8 cellular contexts compared by ENCODE assay signal in the genomic region with DNA sequence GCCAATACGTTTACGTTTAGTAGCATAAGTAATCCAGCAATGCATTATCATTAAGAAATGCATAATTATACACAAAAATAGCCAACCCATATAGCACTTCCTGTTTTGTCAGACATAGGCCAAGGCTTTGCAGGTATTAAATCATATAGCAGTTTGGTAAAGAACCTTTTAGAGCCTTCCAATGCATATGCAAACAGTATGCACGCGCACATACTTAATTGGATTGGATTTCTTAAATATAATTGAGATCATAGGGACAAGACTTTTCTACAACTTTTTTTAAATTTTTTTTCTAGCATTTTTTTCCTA. TPM values are rescaled to one million over a fixed set of nuclear protein-coding genes. Genes with fewer than 3 reads are reported as not detected.
A peak's percentile ranks its signal among the peaks of the same experiment; 100 is the strongest.
DNase-seq lines count a peak whose midpoint lies in the region; ATAC-seq, FAIRE-seq and TF ChIP-seq lines count a peak whose summit lies in the region.

No MANE protein-coding gene starts in this region.

- no peaks in the 10 kb centered on the region for H3K9me3 Mint-ChIP-seq in activated CD4-positive, alpha-beta T cell treated with anti-CD3 and anti-CD28 coated beads, Interleukin-2, amount 10 ng/mL, durations not matched to agents 7 days and 5 days
- no peaks in the 10 kb centered on the region for H3K9me3 Mint-ChIP-seq in activated CD8-positive, alpha-beta T cell treated with anti-CD3 and anti-CD28 coated beads for 36 hours

- no peak for ATAC-seq in activated CD8-positive, alpha-beta T cell treated with anti-CD3 and anti-CD28 coated beads for 36 hours
- ATAC-seq in HG03342 (IDR thresholded peaks at IDR 0.05; ENCODE audit: unreplicated experiment) (no peak), esophagus mucosa (no peak)

- CTCF ChIA-PET in activated CD4-positive, alpha-beta T cell treated with anti-CD3 and anti-CD28 coated beads, Interleukin-2, amount 10 ng/mL, durations not matched to agents 7 days and 5 days (lab: Charles Lee) = no interaction called here
- CTCF ChIA-PET in activated CD8-positive, alpha-beta T cell treated with anti-CD3 and anti-CD28 coated beads for 36 hours (lab: Charles Lee) = interaction anchor here (1.9 to 4.2 kb wide), 2 partner anchors 24 to 25 kb away, joined by 7 to 39 read pairs; no protein-coding TSS in a partner anchor

- peak overlapping the region; percentile 93 for H3K9ac ChIP-seq in keratinocyte (ENCODE audit: control insufficient read depth, extremely low read depth, insufficient read depth, low read length)

- H4K20me1 ChIP-seq in keratinocyte (ENCODE audit: control insufficient read depth, extremely low read depth, insufficient read depth, low read length) = no peaks in the 10 kb centered on the region

- H3K4me2 ChIP-seq in keratinocyte (ENCODE audit: control insufficient read depth, extremely low read depth, insufficient read depth, low read depth, low read length) = peak overlapping the region; percentile 88

- TF ChIP-seq POLR2A in testis (IDR thresholded peaks at IDR 0.05) = no peak

- TF ChIP-seq CTCF in activated CD8-positive, alpha-beta T cell treated with anti-CD3 and anti-CD28 coated beads for 36 hours (IDR thresholded peaks at IDR 0.05) = no peak
- TF ChIP-seq CTCF in keratinocyte (optimal IDR thresholded peaks at IDR 0.05 in 1 of 3, IDR thresholded peaks at IDR 0.05 in 1 of 3, conservative IDR thresholded peaks at IDR 0.05 in 1 of 3; ENCODE audit: extremely low read depth in 1 of 3, insufficient read depth in 2 of 3, low read length in 3 of 3) (no peak), testis (IDR thresholded peaks at IDR 0.05) (no peak)

- H3K27ac ChIP-seq in keratinocyte (ENCODE audit: control insufficient read depth, insufficient read depth, low read length) (peak overlapping the region; percentile 92), testis (peak overlapping the region; percentile 71 to 88)

- POLR2A ChIA-PET in activated CD4-positive, alpha-beta T cell treated with anti-CD3 and anti-CD28 coated beads, Interleukin-2, amount 10 ng/mL, durations not matched to agents 7 days and 5 days (lab: Charles Lee) = no interaction called here
- POLR2A ChIA-PET in activated CD8-positive, alpha-beta T cell treated with anti-CD3 and anti-CD28 coated beads for 36 hours (lab: Charles Lee) = interaction anchor here (0.6 kb wide), 1 partner anchor 32 kb away, joined by 6 read pairs; no protein-coding TSS in a partner anchor

- dilution Hi-C loops in keratinocyte (cut with MboI; ENCODE audit: extremely low pct_ligation_motif_present, low sequenced_read_pairs) = no loop called here

- peak overlapping the region; percentile 74 for H2AFZ ChIP-seq in keratinocyte (ENCODE audit: control insufficient read depth, low read length)

- H3K4me1 ChIP-seq in keratinocyte (ENCODE audit: control insufficient read depth, extremely low read depth, insufficient read depth, low read length) (peaks cover 11% of the 10 kb centered on the region), testis (no peaks in the 10 kb centered on the region)

- H3K27ac Mint-ChIP-seq in activated CD4-positive, alpha-beta T cell treated with anti-CD3 and anti-CD28 coated beads, Interleukin-2, amount 10 ng/mL, durations not matched to agents 7 days and 5 days = peak overlapping the region; percentile 98
- H3K27ac Mint-ChIP-seq in activated CD8-positive, alpha-beta T cell treated with anti-CD3 and anti-CD28 coated beads for 36 hours = peak overlapping the region; percentile 94

- intact Hi-C loops in activated CD8-positive, alpha-beta T cell treated with anti-CD3 and anti-CD28 coated beads for 36 hours (cut with micrococcal nuclease) = loop anchor here (10.0 kb wide), 1 partner anchor 939 kb away; a partner anchor contains a TSS
- intact Hi-C loops in testis (cut with DNase I; ENCODE audit: low total_unique reads) = no loop called here

- no peaks in the 10 kb centered on the region for H3K9me1 ChIP-seq in keratinocyte (ENCODE audit: control insufficient read depth, extremely low read depth, insufficient read depth, low read length)

- H3K36me3 Mint-ChIP-seq in activated CD4-positive, alpha-beta T cell treated with anti-CD3 and anti-CD28 coated beads, Interleukin-2, amount 10 ng/mL, durations not matched to agents 7 days and 5 days (ENCODE audit: low read depth) = peaks cover 15% of the 10 kb centered on the region
- H3K36me3 Mint-ChIP-seq in activated CD8-positive, alpha-beta T cell treated with anti-CD3 and anti-CD28 coated beads for 36 hours (ENCODE audit: low read depth) = peaks cover 15% of the 10 kb centered on the region

- H3K36me3 ChIP-seq in keratinocyte (ENCODE audit: control insufficient read depth in 2 of 2, extremely low read depth in 1 of 2, insufficient read depth in 2 of 2, low read length in 2 of 2) (peaks cover 0 to 4% of the 10 kb centered on the region in 2 experiments), testis (ENCODE audit: low read depth, missing control alignments) (no peaks in the 10 kb centered on the region)

- peaks cover 43% of the 10 kb centered on the region for H3K79me2 ChIP-seq in keratinocyte (ENCODE audit: control insufficient read depth, insufficient read depth, low read length)

- peak overlapping the region; percentile 97 to 98 (median 98) for H3K4me3 ChIP-seq in keratinocyte (ENCODE audit: control insufficient read depth in 2 of 3, extremely low read depth in 1 of 3, insufficient read depth in 2 of 3, low read depth in 1 of 3, low read length in 3 of 3)
- H3K4me3 ChIP-seq in testis = peak overlapping the region; percentile 85 to 91

- H3K4me3 Mint-ChIP-seq in activated CD4-positive, alpha-beta T cell treated with anti-CD3 and anti-CD28 coated beads, Interleukin-2, amount 10 ng/mL, durations not matched to agents 7 days and 5 days = peak overlapping the region; percentile 95
- peak overlapping the region; percentile 90 for H3K4me3 Mint-ChIP-seq in activated CD8-positive, alpha-beta T cell treated with anti-CD3 and anti-CD28 coated beads for 36 hours

- DNase-seq in activated CD4-positive, alpha-beta T cell treated with anti-CD3 and anti-CD28 coated beads, Interleukin-2, amount 10 ng/mL, durations not matched to agents 7 days and 5 days = no peak
- DNase-seq in activated CD4-positive, alpha-beta T cell treated with anti-CD3 and anti-CD28 coated beads, Interleukin-2, amount 50 U/mL, for 48 hours = no peak
- no peak for DNase-seq in activated CD8-positive, alpha-beta T cell treated with anti-CD3 and anti-CD28 coated beads for 36 hours
- DNase-seq in keratinocyte (ENCODE audit: low read depth, low spot score) (no peak), testis (no peak)
- DNase-seq in NK-92 treated with Interleukin-12 subunit alpha and Interleukin-12 subunit beta, amount 100 ng/mL, for 24 hours (lab: John Stamatoyannopoulos, UW) = no peak

- 30 to 32% methylated on average over 4 of the region's 4 CpGs for WGBS in testis, 2 donors

- no peak for FAIRE-seq in keratinocyte (lab: Jason Lieb, UNC)

- H3K27me3 ChIP-seq in keratinocyte (ENCODE audit: control insufficient read depth, extremely low read depth, insufficient read depth, low read length) = no peaks in the 10 kb centered on the region
- no peaks in the 10 kb centered on the region for H3K27me3 ChIP-seq in testis

- H3K4me1 Mint-ChIP-seq in activated CD4-positive, alpha-beta T cell treated with anti-CD3 and anti-CD28 coated beads, Interleukin-2, amount 10 ng/mL, durations not matched to agents 7 days and 5 days = peaks cover 31% of the 10 kb centered on the region
- peaks cover 22% of the 10 kb centered on the region for H3K4me1 Mint-ChIP-seq in activated CD8-positive, alpha-beta T cell treated with anti-CD3 and anti-CD28 coated beads for 36 hours (ENCODE audit: low read depth)

- H3K27me3 Mint-ChIP-seq in activated CD4-positive, alpha-beta T cell treated with anti-CD3 and anti-CD28 coated beads, Interleukin-2, amount 10 ng/mL, durations not matched to agents 7 days and 5 days = peaks cover 5% of the 10 kb centered on the region
- no peaks in the 10 kb centered on the region for H3K27me3 Mint-ChIP-seq in activated CD8-positive, alpha-beta T cell treated with anti-CD3 and anti-CD28 coated beads for 36 hours

- H3K9me3 ChIP-seq in keratinocyte (ENCODE audit: control insufficient read depth, low read depth, low read length) = no peaks in the 10 kb centered on the region
- no peaks in the 10 kb centered on the region for H3K9me3 ChIP-seq in testis

RNA-seq across cellular contexts. Expression of a gene that starts 0.7 kb away (rescaled TPM):
- 10 to 100 TPM; 51.2 to 59.2 TPM for total RNA-seq in activated CD4-positive, alpha-beta T cell treated with anti-CD3 and anti-CD28 coated beads, Interleukin-2, amount 10 ng/mL, durations not matched to agents 7 days and 5 days
- total RNA-seq in activated CD8-positive, alpha-beta T cell treated with anti-CD3 and anti-CD28 coated beads for 36 hours = 10 to 100 TPM; 39.6 to 39.8 TPM
- polyA plus RNA-seq in keratinocyte (93.4 to 123 TPM (median 93.6 TPM) in 3 replicates), testis (ENCODE audit: insufficient read depth, low read depth, low replicate concordance) (71.6 TPM)
- polyA plus RNA-seq in keratinocyte (2011; ENCODE audit: low read depth) = 160 TPM
- 36.7 and 66.6 TPM in 2 replicates for polyA plus RNA-seq in keratinocyte (2011; cell fraction: cytosol; rRNA removed)
- 136 and 161 TPM in 2 replicates for polyA plus RNA-seq in keratinocyte (2011; cell fraction: nucleus; rRNA removed)
- 62.2 and 70.2 TPM in 2 replicates for polyA plus RNA-seq in keratinocyte (2012; ENCODE audit: low replicate concordance)
- polyA minus RNA-seq in keratinocyte = 48.0 to 92.3 TPM (median 82.8 TPM) in 3 replicates
- 68.1 TPM for polyA minus RNA-seq in keratinocyte (2011; cell fraction: cytosol; rRNA and poly(A)+ RNA removed)
- polyA minus RNA-seq in keratinocyte (2011; cell fraction: nucleus; rRNA and poly(A)+ RNA removed) = 116 and 189 TPM in 2 replicates
- total RNA-seq in testis (100 to 1,000 TPM in 1 of 2 donors, 10 to 100 TPM in 1; 77.1 to 104 TPM), esophagus mucosa (54.6 TPM)
